22 cellular contexts compared by ENCODE assay signal in genomic region chr17:80384078-80384960, GRCh38. TPM values are rescaled to one million over a fixed set of nuclear protein-coding genes. Genes with fewer than 3 reads are reported as not detected.
A peak's percentile ranks its signal among the peaks of the same experiment; 100 is the strongest.
DNase-seq lines count a peak whose midpoint lies in the region; ATAC-seq, FAIRE-seq and TF ChIP-seq lines count a peak whose summit lies in the region.
"Had no signal": no experiment of that assay in that cellular context is flagged by ENCODE, and none has a peak within 500 bp of the region (broad histone marks: within the 10 kb centered on the region; RNA-seq: fewer than 3 reads in every experiment).

No MANE protein-coding gene starts in this region.

- FAIRE-seq in GM12891 (lab: Jason Lieb, UNC) = no peak
- FAIRE-seq: bronchial epithelial cell, keratinocyte had no signal

- H3K9me3 Mint-ChIP-seq in activated T-cell treated with anti-CD3 and anti-CD28 coated beads, Interleukin-2, amount 50 U/mL, for 72 hours = no peaks in the 10 kb centered on the region
- H3K9me3 Mint-ChIP-seq in activated T-cell treated with anti-CD3 and anti-CD28 coated beads, Interleukin-2, amount 50 U/mL, for 4 hours = no peaks in the 10 kb centered on the region
- no peaks in the 10 kb centered on the region for H3K9me3 Mint-ChIP-seq in endodermal cell

- no peaks in the 10 kb centered on the region for H3K9me3 ChIP-seq in SJSA1 (replicated peaks)
- no peaks in the 10 kb centered on the region for H3K9me3 ChIP-seq in endodermal cell (ENCODE audit: control insufficient read depth, low read length)
- H3K9me3 ChIP-seq in sigmoid colon = no peaks in the 10 kb centered on the region
- H3K9me3 ChIP-seq: heart right ventricle, neutrophil, right lobe of liver, vagina had no signal

- no peak overlapping the region for H3K4me3 ChIP-seq in SJSA1
- H3K4me3 ChIP-seq in endodermal cell (ENCODE audit: low read length) = no peak overlapping the region
- no peak overlapping the region for H3K4me3 ChIP-seq in sigmoid colon
- H3K4me3 ChIP-seq: heart right ventricle, right lobe of liver, vagina had no signal

- no peak overlapping the region for H3K9ac ChIP-seq in endodermal cell (ENCODE audit: extremely low read depth, low read length, poor library complexity, severe bottlenecking)

- no peak overlapping the region for H3K4me3 Mint-ChIP-seq in activated T-cell treated with anti-CD3 and anti-CD28 coated beads, Interleukin-2, amount 50 U/mL, for 72 hours
- no peak overlapping the region for H3K4me3 Mint-ChIP-seq in activated T-cell treated with anti-CD3 and anti-CD28 coated beads, Interleukin-2, amount 50 U/mL, for 4 hours
- no peak overlapping the region for H3K4me3 Mint-ChIP-seq in endodermal cell

- H3K27ac ChIP-seq in SJSA1 (peak overlapping the region; percentile 9), endodermal cell (ENCODE audit: low read depth, low read length) (no peak overlapping the region), sigmoid colon (no peak overlapping the region)
- H3K27ac ChIP-seq: neutrophil, right lobe of liver, vagina had no signal

- H3K4me1 Mint-ChIP-seq in activated T-cell treated with anti-CD3 and anti-CD28 coated beads, Interleukin-2, amount 50 U/mL, for 72 hours (ENCODE audit: low read depth) = no peaks in the 10 kb centered on the region
- H3K4me1 Mint-ChIP-seq in activated T-cell treated with anti-CD3 and anti-CD28 coated beads, Interleukin-2, amount 50 U/mL, for 4 hours (ENCODE audit: low read depth) = no peaks in the 10 kb centered on the region
- peaks cover 28% of the 10 kb centered on the region for H3K4me1 Mint-ChIP-seq in endodermal cell

- intact Hi-C loops in sigmoid colon (cut with DNase I) = no loop called here

- WGBS in endodermal cell (ENCODE audit: insufficient coverage in 1 of 2, insufficient read length in 1 of 2), 2 experiments = 87 to 93% methylated on average over 18 to 24 of the region's 24 CpGs
- 86 to 88% methylated on average over 24 of the region's 24 CpGs for WGBS in sigmoid colon, 2 donors

- peaks cover 26 to 59% of the 10 kb centered on the region in 2 donors for H3K36me3 Mint-ChIP-seq in activated T-cell treated with anti-CD3 and anti-CD28 coated beads, Interleukin-2, amount 50 U/mL, for 72 hours (ENCODE audit: insufficient read depth in 2 of 2)
- peaks cover 68% of the 10 kb centered on the region for H3K36me3 Mint-ChIP-seq in activated T-cell treated with anti-CD3 and anti-CD28 coated beads, Interleukin-2, amount 50 U/mL, for 4 hours (ENCODE audit: insufficient read depth)
- H3K36me3 Mint-ChIP-seq in endodermal cell (ENCODE audit: low read depth) = peaks cover 91% of the 10 kb centered on the region

- H3K27me3 ChIP-seq in SJSA1 (replicated peaks) (no peaks in the 10 kb centered on the region), endodermal cell (ENCODE audit: control insufficient read depth, insufficient read depth, low read length, poor library complexity, severe bottlenecking) (no peaks in the 10 kb centered on the region), sigmoid colon (no peaks in the 10 kb centered on the region)
- H3K27me3 ChIP-seq: heart right ventricle, neutrophil, right lobe of liver, vagina had no signal

- no peak for TF ChIP-seq EP300 in sigmoid colon (IDR thresholded peaks at IDR 0.05)

- peaks cover 15% of the 10 kb centered on the region for H3K4me1 ChIP-seq in SJSA1 (replicated peaks)
- peaks cover 5% of the 10 kb centered on the region for H3K4me1 ChIP-seq in endodermal cell (ENCODE audit: control insufficient read depth, insufficient read depth, low read length)
- H3K4me1 ChIP-seq in sigmoid colon = no peaks in the 10 kb centered on the region
- H3K4me1 ChIP-seq: right lobe of liver, vagina had no signal

- TF ChIP-seq POLR2A in sigmoid colon (IDR thresholded peaks at IDR 0.05) = no peak
- TF ChIP-seq POLR2A in GM12891 (IDR thresholded peaks at IDR 0.05; ENCODE audit: low read depth, low read length) = no peak

- peak overlapping the region; percentile 71 for H3K27ac Mint-ChIP-seq in activated T-cell treated with anti-CD3 and anti-CD28 coated beads, Interleukin-2, amount 50 U/mL, for 72 hours
- peak overlapping the region; percentile 49 for H3K27ac Mint-ChIP-seq in endodermal cell

- no peak for DNase-seq in activated T-cell treated with anti-CD3 and anti-CD28 coated beads, Interleukin-2, amount 50 U/mL, for 72 hours
- no peak for DNase-seq in activated T-cell treated with anti-CD3 and anti-CD28 coated beads, Interleukin-2, amount 50 U/mL, for 4 hours
- DNase-seq in SJSA1 (ENCODE audit: low read depth in 1 of 2, low spot score in 2 of 2) (no peak), endodermal cell (no peak), sigmoid colon (peak; percentile 55), DMS114 treated with DMSO at 0.1 percent for 48 hours (lab: John Stamatoyannopoulos, UW; ENCODE audit: unreplicated experiment) (no peak), GM12891 (ENCODE audit: insufficient read length, low spot score) (no peak)
- DNase-seq: activated CD4-positive, alpha-beta T cell treated with anti-CD3 and anti-CD28 coated beads, Interleukin-2, amount 50 U/mL, for 4 hours; COR-L47; heart right ventricle; mesenchymal stem cell; NCI-H1436 treated with DMSO at 0.1 percent for 48 hours; NCI-H2171 treated with DMSO at 0.1 percent for 48 hours; NCI-H748 treated with DMSO at 0.1 percent for 48 hours; OCI-M1; stimulated activated CD4-positive, alpha-beta T cell treated with anti-CD3 and anti-CD28 coated beads, Interleukin-1b, Interleukin-23, amount 100 ng/mL, for 48 hours had no signal

- no peak for TF ChIP-seq CTCF in endodermal cell (conservative IDR thresholded peaks at IDR 0.05)
- no peak for TF ChIP-seq CTCF in sigmoid colon (IDR thresholded peaks at IDR 0.05)

- H3K36me3 ChIP-seq in SJSA1 (peaks cover 96% of the 10 kb centered on the region), endodermal cell (ENCODE audit: control insufficient read depth, insufficient read depth, low read length) (peaks cover 89% of the 10 kb centered on the region), sigmoid colon (peaks cover 28 to 100% (median 78%) of the 10 kb centered on the region in 4 donors)

- H3K27me3 Mint-ChIP-seq in activated T-cell treated with anti-CD3 and anti-CD28 coated beads, Interleukin-2, amount 50 U/mL, for 72 hours (ENCODE audit: low read depth) = no peaks in the 10 kb centered on the region
- no peaks in the 10 kb centered on the region for H3K27me3 Mint-ChIP-seq in activated T-cell treated with anti-CD3 and anti-CD28 coated beads, Interleukin-2, amount 50 U/mL, for 4 hours (ENCODE audit: low read depth)
- H3K27me3 Mint-ChIP-seq in endodermal cell (ENCODE audit: insufficient read depth) = no peaks in the 10 kb centered on the region

- no peak for ATAC-seq in activated T-cell treated with anti-CD3 and anti-CD28 coated beads, Interleukin-2, amount 50 U/mL, for 72 hours (replicated peaks in 1 of 2)
- no peak for ATAC-seq in activated T-cell treated with anti-CD3 and anti-CD28 coated beads, Interleukin-2, amount 50 U/mL, for 4 hours
- ATAC-seq in activated CD4-positive, CD25-positive, alpha-beta regulatory T cell treated with anti-CD3 and anti-CD28 coated beads, Interleukin-2, amount 50 U/mL, for 24 hours = no peak
- ATAC-seq: right lobe of liver had no signal

TF ChIP-seq in GM12891, 5 proteins besides CTCF, POLR2A, EP300 and RAD21:
- TF ChIP-seq SPI1 (IDR thresholded peaks at IDR 0.05; ENCODE audit: low read depth, low read length) (no peak), POU2F2 (IDR thresholded peaks at IDR 0.05; ENCODE audit: low read depth, low read length) (no peak), POLR2AphosphoS5 (IDR thresholded peaks at IDR 0.05; ENCODE audit: low read depth, low read length) (no peak), PAX5 (IDR thresholded peaks at IDR 0.05; ENCODE audit: insufficient read depth, low read length, severe bottlenecking) (no peak), TAF1 (IDR thresholded peaks at IDR 0.05; ENCODE audit: low read depth, low read length) (no peak)

RNA-seq across cellular contexts. Expression of gene ENDOV, which starts 30.6 kb away (rescaled TPM):
- 10 to 100 TPM; 25.3 to 29.0 TPM for total RNA-seq in activated T-cell treated with anti-CD3 and anti-CD28 coated beads, Interleukin-2, amount 50 U/mL, for 72 hours
- 10 to 100 TPM; 11.2 to 12.9 (median 12.4) TPM for total RNA-seq in activated T-cell treated with anti-CD3 and anti-CD28 coated beads, Interleukin-2, amount 50 U/mL, for 4 hours
- 25.6 and 34.1 TPM in 2 replicates for total RNA-seq in SJSA1 (2014; rRNA removed; shearing (Covaris generic))
- total RNA-seq in endodermal cell (10 to 100 TPM; 38.8 to 47.1 TPM), sigmoid colon (10 to 100 TPM in 3 of 4 donors, 1 to 10 TPM in 1; 9.5 to 23.5 (median 16.7) TPM)
- 33.2 TPM for polyA plus RNA-seq in endodermal cell (2013, experiment 1 of 2)
- 32.9 TPM for polyA plus RNA-seq in endodermal cell (2013, experiment 2 of 2)
- 10 to 100 TPM; 14.1 to 18.6 (median 17.4) TPM for polyA plus RNA-seq in sigmoid colon
- polyA plus RNA-seq in GM12891 (2012; ENCODE audit: low read depth, missing spikeins) = 9.1 TPM
